In the genomic region with DNA sequence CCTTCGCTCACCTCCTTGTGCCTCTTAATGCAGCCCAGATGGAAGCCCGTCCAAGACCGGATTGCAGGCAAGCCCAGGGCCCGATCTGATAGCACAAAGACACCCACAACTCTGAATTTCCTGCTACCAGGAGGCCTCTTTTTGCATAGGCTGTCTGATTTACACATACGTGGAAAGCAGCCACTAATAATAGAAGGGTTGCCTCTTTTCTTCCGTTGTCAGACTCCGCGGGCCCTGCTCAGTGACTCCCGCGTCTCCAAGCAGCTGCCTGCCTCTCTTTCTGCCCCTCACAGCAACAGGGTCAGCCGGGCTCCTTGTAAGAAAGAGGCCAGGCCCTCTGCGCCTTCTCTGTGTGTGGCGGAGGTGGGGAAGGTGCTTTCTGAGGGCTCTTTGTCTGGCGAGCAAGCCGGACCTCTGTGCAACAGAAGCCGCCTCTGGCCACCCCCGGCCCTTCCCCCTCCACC, we compare ENCODE assay signal across 1 cellular context.
TF ChIP-seq lines count a peak whose summit lies in the region.

No MANE protein-coding gene starts in this region.

TF ChIP-seq in GM12878, 131 proteins besides CTCF, POLR2A, EP300 and RAD21 (continued from another document and continues in another):
- TF ChIP-seq, protein P1, sequence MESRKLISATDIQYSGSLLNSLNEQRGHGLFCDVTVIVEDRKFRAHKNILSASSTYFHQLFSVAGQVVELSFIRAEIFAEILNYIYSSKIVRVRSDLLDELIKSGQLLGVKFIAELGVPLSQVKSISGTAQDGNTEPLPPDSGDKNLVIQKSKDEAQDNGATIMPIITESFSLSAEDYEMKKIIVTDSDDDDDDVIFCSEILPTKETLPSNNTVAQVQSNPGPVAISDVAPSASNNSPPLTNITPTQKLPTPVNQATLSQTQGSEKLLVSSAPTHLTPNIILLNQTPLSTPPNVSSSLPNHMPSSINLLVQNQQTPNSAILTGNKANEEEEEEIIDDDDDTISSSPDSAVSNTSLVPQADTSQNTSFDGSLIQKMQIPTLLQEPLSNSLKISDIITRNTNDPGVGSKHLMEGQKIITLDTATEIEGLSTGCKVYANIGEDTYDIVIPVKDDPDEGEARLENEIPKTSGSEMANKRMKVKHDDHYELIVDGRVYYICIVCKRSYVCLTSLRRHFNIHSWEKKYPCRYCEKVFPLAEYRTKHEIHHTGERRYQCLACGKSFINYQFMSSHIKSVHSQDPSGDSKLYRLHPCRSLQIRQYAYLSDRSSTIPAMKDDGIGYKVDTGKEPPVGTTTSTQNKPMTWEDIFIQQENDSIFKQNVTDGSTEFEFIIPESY (IDR thresholded peaks at IDR 0.05) = no peak
- no peak for TF ChIP-seq ZSCAN29 (IDR thresholded peaks at IDR 0.05)
- peak; percentile 65; the same call in 1 of the 2 replicates for TF ChIP-seq CBFB (IDR thresholded peaks at IDR 0.05; ENCODE audit: low read depth)
- TF ChIP-seq JUND (IDR thresholded peaks at IDR 0.05; ENCODE audit: low read depth, low read length) = no peak
- TF ChIP-seq, protein P2, sequence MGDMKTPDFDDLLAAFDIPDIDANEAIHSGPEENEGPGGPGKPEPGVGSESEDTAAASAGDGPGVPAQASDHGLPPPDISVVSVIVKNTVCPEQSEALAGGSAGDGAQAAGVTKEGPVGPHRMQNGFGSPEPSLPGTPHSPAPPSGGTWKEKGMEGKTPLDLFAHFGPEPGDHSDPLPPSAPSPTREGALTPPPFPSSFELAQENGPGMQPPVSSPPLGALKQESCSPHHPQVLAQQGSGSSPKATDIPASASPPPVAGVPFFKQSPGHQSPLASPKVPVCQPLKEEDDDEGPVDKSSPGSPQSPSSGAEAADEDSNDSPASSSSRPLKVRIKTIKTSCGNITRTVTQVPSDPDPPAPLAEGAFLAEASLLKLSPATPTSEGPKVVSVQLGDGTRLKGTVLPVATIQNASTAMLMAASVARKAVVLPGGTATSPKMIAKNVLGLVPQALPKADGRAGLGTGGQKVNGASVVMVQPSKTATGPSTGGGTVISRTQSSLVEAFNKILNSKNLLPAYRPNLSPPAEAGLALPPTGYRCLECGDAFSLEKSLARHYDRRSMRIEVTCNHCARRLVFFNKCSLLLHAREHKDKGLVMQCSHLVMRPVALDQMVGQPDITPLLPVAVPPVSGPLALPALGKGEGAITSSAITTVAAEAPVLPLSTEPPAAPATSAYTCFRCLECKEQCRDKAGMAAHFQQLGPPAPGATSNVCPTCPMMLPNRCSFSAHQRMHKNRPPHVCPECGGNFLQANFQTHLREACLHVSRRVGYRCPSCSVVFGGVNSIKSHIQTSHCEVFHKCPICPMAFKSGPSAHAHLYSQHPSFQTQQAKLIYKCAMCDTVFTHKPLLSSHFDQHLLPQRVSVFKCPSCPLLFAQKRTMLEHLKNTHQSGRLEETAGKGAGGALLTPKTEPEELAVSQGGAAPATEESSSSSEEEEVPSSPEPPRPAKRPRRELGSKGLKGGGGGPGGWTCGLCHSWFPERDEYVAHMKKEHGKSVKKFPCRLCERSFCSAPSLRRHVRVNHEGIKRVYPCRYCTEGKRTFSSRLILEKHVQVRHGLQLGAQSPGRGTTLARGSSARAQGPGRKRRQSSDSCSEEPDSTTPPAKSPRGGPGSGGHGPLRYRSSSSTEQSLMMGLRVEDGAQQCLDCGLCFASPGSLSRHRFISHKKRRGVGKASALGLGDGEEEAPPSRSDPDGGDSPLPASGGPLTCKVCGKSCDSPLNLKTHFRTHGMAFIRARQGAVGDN (IDR thresholded peaks at IDR 0.05) = peak; percentile 74; the same call in 1 of the 2 replicates
- TF ChIP-seq, protein P3, sequence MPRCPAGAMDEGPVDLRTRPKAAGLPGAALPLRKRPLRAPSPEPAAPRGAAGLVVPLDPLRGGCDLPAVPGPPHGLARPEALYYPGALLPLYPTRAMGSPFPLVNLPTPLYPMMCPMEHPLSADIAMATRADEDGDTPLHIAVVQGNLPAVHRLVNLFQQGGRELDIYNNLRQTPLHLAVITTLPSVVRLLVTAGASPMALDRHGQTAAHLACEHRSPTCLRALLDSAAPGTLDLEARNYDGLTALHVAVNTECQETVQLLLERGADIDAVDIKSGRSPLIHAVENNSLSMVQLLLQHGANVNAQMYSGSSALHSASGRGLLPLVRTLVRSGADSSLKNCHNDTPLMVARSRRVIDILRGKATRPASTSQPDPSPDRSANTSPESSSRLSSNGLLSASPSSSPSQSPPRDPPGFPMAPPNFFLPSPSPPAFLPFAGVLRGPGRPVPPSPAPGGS (IDR thresholded peaks at IDR 0.05; ENCODE audit: borderline replicate concordance, insufficient read depth, low read depth, low read length, poor library complexity, severe bottlenecking) = no peak
- TF ChIP-seq PML (IDR thresholded peaks at IDR 0.05; ENCODE audit: low read length) = peak; percentile 63; the same call in 1 of the 2 replicates
- 0 out of 2 replicates have a peak, but pooled peaks have one; percentile 36 for TF ChIP-seq CREM (IDR thresholded peaks at IDR 0.05; ENCODE audit: low read depth)
- no peak for TF ChIP-seq CHD1 (IDR thresholded peaks at IDR 0.05; ENCODE audit: low read depth, low read length)
- no peak for TF ChIP-seq CEBPB (IDR thresholded peaks at IDR 0.05; ENCODE audit: borderline replicate concordance in 1 of 2, low read depth in 2 of 2, low read length in 2 of 2)
- TF ChIP-seq ZNF217 (IDR thresholded peaks at IDR 0.05) = no peak
- peak; percentile 58 for TF ChIP-seq IKZF1 (conservative IDR thresholded peaks at IDR 0.05)
- TF ChIP-seq, protein P4, sequence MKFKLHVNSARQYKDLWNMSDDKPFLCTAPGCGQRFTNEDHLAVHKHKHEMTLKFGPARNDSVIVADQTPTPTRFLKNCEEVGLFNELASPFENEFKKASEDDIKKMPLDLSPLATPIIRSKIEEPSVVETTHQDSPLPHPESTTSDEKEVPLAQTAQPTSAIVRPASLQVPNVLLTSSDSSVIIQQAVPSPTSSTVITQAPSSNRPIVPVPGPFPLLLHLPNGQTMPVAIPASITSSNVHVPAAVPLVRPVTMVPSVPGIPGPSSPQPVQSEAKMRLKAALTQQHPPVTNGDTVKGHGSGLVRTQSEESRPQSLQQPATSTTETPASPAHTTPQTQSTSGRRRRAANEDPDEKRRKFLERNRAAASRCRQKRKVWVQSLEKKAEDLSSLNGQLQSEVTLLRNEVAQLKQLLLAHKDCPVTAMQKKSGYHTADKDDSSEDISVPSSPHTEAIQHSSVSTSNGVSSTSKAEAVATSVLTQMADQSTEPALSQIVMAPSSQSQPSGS (IDR thresholded peaks at IDR 0.05; ENCODE audit: low read length) = peak; percentile 28; the same call in 1 of the 2 replicates
- peak; percentile 74; the same call in 1 of the 2 replicates for TF ChIP-seq TAF1 (IDR thresholded peaks at IDR 0.05; ENCODE audit: borderline replicate concordance, low read depth, low read length)
- TF ChIP-seq, protein P5, sequence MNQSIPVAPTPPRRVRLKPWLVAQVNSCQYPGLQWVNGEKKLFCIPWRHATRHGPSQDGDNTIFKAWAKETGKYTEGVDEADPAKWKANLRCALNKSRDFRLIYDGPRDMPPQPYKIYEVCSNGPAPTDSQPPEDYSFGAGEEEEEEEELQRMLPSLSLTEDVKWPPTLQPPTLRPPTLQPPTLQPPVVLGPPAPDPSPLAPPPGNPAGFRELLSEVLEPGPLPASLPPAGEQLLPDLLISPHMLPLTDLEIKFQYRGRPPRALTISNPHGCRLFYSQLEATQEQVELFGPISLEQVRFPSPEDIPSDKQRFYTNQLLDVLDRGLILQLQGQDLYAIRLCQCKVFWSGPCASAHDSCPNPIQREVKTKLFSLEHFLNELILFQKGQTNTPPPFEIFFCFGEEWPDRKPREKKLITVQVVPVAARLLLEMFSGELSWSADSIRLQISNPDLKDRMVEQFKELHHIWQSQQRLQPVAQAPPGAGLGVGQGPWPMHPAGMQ (IDR thresholded peaks at IDR 0.05; ENCODE audit: borderline replicate concordance) = no peak
- TF ChIP-seq, protein P6, sequence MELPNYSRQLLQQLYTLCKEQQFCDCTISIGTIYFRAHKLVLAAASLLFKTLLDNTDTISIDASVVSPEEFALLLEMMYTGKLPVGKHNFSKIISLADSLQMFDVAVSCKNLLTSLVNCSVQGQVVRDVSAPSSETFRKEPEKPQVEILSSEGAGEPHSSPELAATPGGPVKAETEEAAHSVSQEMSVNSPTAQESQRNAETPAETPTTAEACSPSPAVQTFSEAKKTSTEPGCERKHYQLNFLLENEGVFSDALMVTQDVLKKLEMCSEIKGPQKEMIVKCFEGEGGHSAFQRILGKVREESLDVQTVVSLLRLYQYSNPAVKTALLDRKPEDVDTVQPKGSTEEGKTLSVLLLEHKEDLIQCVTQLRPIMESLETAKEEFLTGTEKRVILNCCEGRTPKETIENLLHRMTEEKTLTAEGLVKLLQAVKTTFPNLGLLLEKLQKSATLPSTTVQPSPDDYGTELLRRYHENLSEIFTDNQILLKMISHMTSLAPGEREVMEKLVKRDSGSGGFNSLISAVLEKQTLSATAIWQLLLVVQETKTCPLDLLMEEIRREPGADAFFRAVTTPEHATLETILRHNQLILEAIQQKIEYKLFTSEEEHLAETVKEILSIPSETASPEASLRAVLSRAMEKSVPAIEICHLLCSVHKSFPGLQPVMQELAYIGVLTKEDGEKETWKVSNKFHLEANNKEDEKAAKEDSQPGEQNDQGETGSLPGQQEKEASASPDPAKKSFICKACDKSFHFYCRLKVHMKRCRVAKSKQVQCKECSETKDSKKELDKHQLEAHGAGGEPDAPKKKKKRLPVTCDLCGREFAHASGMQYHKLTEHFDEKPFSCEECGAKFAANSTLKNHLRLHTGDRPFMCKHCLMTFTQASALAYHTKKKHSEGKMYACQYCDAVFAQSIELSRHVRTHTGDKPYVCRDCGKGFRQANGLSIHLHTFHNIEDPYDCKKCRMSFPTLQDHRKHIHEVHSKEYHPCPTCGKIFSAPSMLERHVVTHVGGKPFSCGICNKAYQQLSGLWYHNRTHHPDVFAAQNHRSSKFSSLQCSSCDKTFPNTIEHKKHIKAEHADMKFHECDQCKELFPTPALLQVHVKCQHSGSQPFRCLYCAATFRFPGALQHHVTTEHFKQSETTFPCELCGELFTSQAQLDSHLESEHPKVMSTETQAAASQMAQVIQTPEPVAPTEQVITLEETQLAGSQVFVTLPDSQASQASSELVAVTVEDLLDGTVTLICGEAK (IDR thresholded peaks at IDR 0.05; ENCODE audit: borderline replicate concordance) = no peak
- TF ChIP-seq MEF2A (IDR thresholded peaks at IDR 0.05; ENCODE audit: insufficient read depth, low read depth, low read length) = peak; percentile 46; the same call in 1 of the 2 replicates
- TF ChIP-seq, protein P7, sequence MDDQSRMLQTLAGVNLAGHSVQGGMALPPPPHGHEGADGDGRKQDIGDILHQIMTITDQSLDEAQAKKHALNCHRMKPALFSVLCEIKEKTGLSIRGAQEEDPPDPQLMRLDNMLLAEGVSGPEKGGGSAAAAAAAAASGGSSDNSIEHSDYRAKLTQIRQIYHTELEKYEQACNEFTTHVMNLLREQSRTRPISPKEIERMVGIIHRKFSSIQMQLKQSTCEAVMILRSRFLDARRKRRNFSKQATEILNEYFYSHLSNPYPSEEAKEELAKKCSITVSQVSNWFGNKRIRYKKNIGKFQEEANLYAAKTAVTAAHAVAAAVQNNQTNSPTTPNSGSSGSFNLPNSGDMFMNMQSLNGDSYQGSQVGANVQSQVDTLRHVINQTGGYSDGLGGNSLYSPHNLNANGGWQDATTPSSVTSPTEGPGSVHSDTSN (IDR thresholded peaks at IDR 0.05; ENCODE audit: insufficient replicate concordance, low read depth, low read length) = no peak
- 0 out of 2 replicates have a peak, but pooled peaks have one; percentile 37 for TF ChIP-seq ATF7 (IDR thresholded peaks at IDR 0.05; ENCODE audit: low read depth)
- TF ChIP-seq IRF4 (IDR thresholded peaks at IDR 0.05; ENCODE audit: low read depth, low read length) = no peak
- no peak for TF ChIP-seq SRF (IDR thresholded peaks at IDR 0.05; ENCODE audit: low read depth in 2 of 2, low read length in 2 of 2)
- TF ChIP-seq TCF7 (IDR thresholded peaks at IDR 0.05; ENCODE audit: borderline replicate concordance) = no peak
- TF ChIP-seq NBN (IDR thresholded peaks at IDR 0.05) = 0 out of 2 replicates have a peak, but pooled peaks have one; percentile 60
- TF ChIP-seq YBX1 (IDR thresholded peaks at IDR 0.05) = no peak
- TF ChIP-seq, protein P8, sequence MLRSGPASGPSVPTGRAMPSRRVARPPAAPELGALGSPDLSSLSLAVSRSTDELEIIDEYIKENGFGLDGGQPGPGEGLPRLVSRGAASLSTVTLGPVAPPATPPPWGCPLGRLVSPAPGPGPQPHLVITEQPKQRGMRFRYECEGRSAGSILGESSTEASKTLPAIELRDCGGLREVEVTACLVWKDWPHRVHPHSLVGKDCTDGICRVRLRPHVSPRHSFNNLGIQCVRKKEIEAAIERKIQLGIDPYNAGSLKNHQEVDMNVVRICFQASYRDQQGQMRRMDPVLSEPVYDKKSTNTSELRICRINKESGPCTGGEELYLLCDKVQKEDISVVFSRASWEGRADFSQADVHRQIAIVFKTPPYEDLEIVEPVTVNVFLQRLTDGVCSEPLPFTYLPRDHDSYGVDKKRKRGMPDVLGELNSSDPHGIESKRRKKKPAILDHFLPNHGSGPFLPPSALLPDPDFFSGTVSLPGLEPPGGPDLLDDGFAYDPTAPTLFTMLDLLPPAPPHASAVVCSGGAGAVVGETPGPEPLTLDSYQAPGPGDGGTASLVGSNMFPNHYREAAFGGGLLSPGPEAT (IDR thresholded peaks at IDR 0.05; ENCODE audit: low read depth) = no peak
- peak; percentile 77; the same call in 2 of the 3 replicates for TF ChIP-seq POU2F2 (IDR thresholded peaks at IDR 0.05; ENCODE audit: borderline replicate concordance, low read depth, low read length)
- peak in 1 of 2 experiments; percentile 70; a peak in 2 of 4 replicates for TF ChIP-seq ETV6 (conservative IDR thresholded peaks at IDR 0.05 in 1 of 2, IDR thresholded peaks at IDR 0.05 in 1 of 2; ENCODE audit: borderline replicate concordance in 1 of 2, low read depth in 1 of 2)
- TF ChIP-seq, protein P9, sequence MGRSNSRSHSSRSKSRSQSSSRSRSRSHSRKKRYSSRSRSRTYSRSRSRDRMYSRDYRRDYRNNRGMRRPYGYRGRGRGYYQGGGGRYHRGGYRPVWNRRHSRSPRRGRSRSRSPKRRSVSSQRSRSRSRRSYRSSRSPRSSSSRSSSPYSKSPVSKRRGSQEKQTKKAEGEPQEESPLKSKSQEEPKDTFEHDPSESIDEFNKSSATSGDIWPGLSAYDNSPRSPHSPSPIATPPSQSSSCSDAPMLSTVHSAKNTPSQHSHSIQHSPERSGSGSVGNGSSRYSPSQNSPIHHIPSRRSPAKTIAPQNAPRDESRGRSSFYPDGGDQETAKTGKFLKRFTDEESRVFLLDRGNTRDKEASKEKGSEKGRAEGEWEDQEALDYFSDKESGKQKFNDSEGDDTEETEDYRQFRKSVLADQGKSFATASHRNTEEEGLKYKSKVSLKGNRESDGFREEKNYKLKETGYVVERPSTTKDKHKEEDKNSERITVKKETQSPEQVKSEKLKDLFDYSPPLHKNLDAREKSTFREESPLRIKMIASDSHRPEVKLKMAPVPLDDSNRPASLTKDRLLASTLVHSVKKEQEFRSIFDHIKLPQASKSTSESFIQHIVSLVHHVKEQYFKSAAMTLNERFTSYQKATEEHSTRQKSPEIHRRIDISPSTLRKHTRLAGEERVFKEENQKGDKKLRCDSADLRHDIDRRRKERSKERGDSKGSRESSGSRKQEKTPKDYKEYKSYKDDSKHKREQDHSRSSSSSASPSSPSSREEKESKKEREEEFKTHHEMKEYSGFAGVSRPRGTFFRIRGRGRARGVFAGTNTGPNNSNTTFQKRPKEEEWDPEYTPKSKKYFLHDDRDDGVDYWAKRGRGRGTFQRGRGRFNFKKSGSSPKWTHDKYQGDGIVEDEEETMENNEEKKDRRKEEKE (IDR thresholded peaks at IDR 0.05) = no peak
- TF ChIP-seq WRNIP1 (IDR thresholded peaks at IDR 0.05; ENCODE audit: borderline replicate concordance, low read depth, low read length) = no peak
